In the genomic region with DNA sequence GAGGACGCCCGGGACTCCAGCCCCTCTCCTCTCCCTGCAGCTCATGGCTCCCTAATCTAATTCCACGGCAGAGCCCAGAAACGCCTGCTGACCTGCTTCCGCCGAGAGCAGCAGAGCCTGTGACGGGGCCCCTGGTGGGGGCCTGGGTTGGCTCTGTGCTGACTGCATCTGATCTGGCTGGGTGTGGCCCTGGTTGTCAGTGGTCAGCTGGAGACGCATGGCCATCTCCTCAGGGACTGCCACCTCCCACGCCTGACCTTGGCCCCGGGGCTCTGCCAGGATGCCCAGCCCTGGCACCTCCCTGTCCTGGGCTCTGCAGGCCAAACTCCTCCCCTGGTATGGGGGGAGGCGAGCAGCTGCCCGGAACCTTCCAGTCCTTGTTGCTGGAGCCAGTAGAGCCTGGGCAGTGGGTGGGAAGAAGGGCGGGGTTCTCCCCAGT, we compare ENCODE assay signal across 1 cellular context.
A peak's percentile ranks its signal among the peaks of the same experiment; 100 is the strongest.
TF ChIP-seq lines count a peak whose summit lies in the region.

No MANE protein-coding gene starts in this region.

TF ChIP-seq in SK-N-SH treated with all-trans-retinoic acid at 6 μM for 48 hours, 23 proteins besides CTCF, POLR2A, EP300 and RAD21 (continued from another document):
- TF ChIP-seq, protein P1, sequence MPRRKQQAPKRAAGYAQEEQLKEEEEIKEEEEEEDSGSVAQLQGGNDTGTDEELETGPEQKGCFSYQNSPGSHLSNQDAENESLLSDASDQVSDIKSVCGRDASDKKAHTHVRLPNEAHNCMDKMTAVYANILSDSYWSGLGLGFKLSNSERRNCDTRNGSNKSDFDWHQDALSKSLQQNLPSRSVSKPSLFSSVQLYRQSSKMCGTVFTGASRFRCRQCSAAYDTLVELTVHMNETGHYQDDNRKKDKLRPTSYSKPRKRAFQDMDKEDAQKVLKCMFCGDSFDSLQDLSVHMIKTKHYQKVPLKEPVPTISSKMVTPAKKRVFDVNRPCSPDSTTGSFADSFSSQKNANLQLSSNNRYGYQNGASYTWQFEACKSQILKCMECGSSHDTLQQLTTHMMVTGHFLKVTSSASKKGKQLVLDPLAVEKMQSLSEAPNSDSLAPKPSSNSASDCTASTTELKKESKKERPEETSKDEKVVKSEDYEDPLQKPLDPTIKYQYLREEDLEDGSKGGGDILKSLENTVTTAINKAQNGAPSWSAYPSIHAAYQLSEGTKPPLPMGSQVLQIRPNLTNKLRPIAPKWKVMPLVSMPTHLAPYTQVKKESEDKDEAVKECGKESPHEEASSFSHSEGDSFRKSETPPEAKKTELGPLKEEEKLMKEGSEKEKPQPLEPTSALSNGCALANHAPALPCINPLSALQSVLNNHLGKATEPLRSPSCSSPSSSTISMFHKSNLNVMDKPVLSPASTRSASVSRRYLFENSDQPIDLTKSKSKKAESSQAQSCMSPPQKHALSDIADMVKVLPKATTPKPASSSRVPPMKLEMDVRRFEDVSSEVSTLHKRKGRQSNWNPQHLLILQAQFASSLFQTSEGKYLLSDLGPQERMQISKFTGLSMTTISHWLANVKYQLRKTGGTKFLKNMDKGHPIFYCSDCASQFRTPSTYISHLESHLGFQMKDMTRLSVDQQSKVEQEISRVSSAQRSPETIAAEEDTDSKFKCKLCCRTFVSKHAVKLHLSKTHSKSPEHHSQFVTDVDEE (CRISPR knock-in tag; IDR thresholded peaks at IDR 0.05) = 0 out of 2 replicates have a peak, but pooled peaks have one; percentile 32
- TF ChIP-seq ZNF8 (CRISPR knock-in tag; IDR thresholded peaks at IDR 0.05) = no peak
- TF ChIP-seq, protein P2, sequence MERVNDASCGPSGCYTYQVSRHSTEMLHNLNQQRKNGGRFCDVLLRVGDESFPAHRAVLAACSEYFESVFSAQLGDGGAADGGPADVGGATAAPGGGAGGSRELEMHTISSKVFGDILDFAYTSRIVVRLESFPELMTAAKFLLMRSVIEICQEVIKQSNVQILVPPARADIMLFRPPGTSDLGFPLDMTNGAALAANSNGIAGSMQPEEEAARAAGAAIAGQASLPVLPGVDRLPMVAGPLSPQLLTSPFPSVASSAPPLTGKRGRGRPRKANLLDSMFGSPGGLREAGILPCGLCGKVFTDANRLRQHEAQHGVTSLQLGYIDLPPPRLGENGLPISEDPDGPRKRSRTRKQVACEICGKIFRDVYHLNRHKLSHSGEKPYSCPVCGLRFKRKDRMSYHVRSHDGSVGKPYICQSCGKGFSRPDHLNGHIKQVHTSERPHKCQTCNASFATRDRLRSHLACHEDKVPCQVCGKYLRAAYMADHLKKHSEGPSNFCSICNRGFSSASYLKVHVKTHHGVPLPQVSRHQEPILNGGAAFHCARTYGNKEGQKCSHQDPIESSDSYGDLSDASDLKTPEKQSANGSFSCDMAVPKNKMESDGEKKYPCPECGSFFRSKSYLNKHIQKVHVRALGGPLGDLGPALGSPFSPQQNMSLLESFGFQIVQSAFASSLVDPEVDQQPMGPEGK (CRISPR knock-in tag; IDR thresholded peaks at IDR 0.05; ENCODE audit: borderline replicate concordance) = no peak
- TF ChIP-seq, protein P3, sequence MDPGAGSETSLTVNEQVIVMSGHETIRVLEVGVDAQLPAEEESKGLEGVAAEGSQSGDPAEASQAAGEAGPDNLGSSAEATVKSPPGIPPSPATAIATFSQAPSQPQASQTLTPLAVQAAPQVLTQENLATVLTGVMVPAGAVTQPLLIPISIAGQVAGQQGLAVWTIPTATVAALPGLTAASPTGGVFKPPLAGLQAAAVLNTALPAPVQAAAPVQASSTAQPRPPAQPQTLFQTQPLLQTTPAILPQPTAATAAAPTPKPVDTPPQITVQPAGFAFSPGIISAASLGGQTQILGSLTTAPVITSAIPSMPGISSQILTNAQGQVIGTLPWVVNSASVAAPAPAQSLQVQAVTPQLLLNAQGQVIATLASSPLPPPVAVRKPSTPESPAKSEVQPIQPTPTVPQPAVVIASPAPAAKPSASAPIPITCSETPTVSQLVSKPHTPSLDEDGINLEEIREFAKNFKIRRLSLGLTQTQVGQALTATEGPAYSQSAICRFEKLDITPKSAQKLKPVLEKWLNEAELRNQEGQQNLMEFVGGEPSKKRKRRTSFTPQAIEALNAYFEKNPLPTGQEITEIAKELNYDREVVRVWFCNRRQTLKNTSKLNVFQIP (CRISPR knock-in tag; IDR thresholded peaks at IDR 0.05; ENCODE audit: borderline replicate concordance, low read depth) = no peak
- TF ChIP-seq PPARA (CRISPR knock-in tag; IDR thresholded peaks at IDR 0.05; ENCODE audit: borderline replicate concordance) = no peak
- TF ChIP-seq TCF4 (CRISPR knock-in tag; IDR thresholded peaks at IDR 0.05; ENCODE audit: borderline replicate concordance) = peak; percentile 35; the same call in 1 of the 2 replicates
- TF ChIP-seq RARB (CRISPR knock-in tag; IDR thresholded peaks at IDR 0.05) = no peak
- no peak for TF ChIP-seq ISL1 (CRISPR knock-in tag; IDR thresholded peaks at IDR 0.05)
